14 cellular contexts compared by ENCODE assay signal in the genomic region with DNA sequence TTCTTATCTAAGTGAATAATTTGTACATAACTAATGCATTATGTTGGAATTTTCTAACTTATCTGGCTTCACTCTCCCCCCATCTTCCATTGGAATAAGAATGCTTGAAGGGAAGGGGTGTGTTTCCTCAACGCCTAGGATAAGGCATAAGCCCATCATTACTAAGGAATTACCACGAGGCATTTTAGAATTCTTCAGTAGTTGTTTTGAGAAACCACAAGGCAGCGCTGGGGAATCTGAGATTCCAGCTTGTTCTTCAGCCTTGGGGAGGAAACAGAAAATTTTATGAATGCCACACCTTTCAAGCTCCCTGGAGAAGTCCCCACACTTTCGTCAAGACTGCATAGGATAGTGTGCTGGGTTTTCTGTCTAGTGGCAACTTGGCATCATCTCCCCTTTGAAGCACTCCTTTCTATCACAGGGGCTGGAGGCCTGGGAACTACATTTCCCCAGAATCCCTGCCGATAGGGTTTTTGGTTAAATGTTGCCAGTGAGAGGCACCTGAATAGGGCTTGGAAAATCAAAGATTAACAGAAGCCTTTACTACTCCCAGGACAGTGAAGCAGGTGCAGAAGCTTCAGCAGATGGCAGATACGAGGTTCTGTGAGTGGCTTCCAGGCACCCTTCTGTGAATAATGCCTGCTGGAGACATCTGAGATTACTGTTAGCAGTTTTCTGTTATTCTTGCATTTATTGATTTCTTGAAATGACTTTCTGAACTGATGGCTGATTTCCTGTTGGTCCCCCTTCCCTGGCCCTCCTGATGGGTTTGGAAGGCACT.
DNase-seq lines count a peak whose midpoint lies in the region; ATAC-seq lines count a peak whose summit lies in the region.
"Had no signal": no experiment of that assay in that cellular context is flagged by ENCODE, and none has a peak within 500 bp of the region (broad histone marks: within the 10 kb centered on the region; RNA-seq: fewer than 3 reads in every experiment).

No MANE protein-coding gene starts in this region.

- H3K36me3 ChIP-seq in H7 (replicated peaks; ENCODE audit: control insufficient read depth, insufficient read depth, low read length), result no peaks in the 10 kb centered on the region

- H3K4me1 Mint-ChIP-seq in naive B cell, result peaks cover 3 to 11% (median 4%) of the 10 kb centered on the region in 3 donors
- H3K4me1 Mint-ChIP-seq: activated CD8-positive, alpha-beta memory T cell treated with anti-CD3 and anti-CD28 coated beads, Interleukin-2, amount 10 ng/mL, durations not matched to agents 7 days and 5 days had no signal

- peaks cover 8 to 11% of the 10 kb centered on the region in 2 donors for H3K36me3 Mint-ChIP-seq in naive B cell
- H3K36me3 Mint-ChIP-seq: activated CD8-positive, alpha-beta memory T cell treated with anti-CD3 and anti-CD28 coated beads, Interleukin-2, amount 10 ng/mL, durations not matched to agents 7 days and 5 days had no signal

- no peaks in the 10 kb centered on the region for H3K27me3 Mint-ChIP-seq in naive B cell
- H3K27me3 Mint-ChIP-seq: CD4-positive, alpha-beta T cell had no signal

- DNase-seq in EL, result peak; percentile 78
- peak; percentile 86 for DNase-seq in NCI-H146 treated with DMSO at 0.1 percent for 48 hours (lab: John Stamatoyannopoulos, UW; ENCODE audit: unreplicated experiment)
- peak; percentile 18 for DNase-seq in amniotic stem cell (lab: John Stamatoyannopoulos, UW)
- DNase-seq in naive B cell, result no peak
- DNase-seq in activated CD4-positive, alpha-beta T cell treated with anti-CD3 and anti-CD28 coated beads, Interleukin-2, amount 50 U/mL, for 4 hours, result no peak
- DNase-seq in H7, result no peak
- DNase-seq: activated CD8-positive, alpha-beta memory T cell treated with anti-CD3 and anti-CD28 coated beads, Interleukin-2, amount 10 ng/mL, durations not matched to agents 7 days and 5 days; activated naive CD4-positive, alpha-beta T cell treated with anti-CD3 and anti-CD28 coated beads for 36 hours; CD4-positive, alpha-beta T cell; MV-4-11 had no signal

- H3K4me3 ChIP-seq in H7 (ENCODE audit: insufficient read depth, low read depth, low read length), result no peak overlapping the region
- H3K4me3 ChIP-seq: SK-N-MC, skin epidermis had no signal

- no peaks in the 10 kb centered on the region for H3K9me3 Mint-ChIP-seq in naive B cell
- H3K9me3 Mint-ChIP-seq: activated naive CD4-positive, alpha-beta T cell treated with anti-CD3 and anti-CD28 coated beads for 36 hours; CD4-positive, alpha-beta T cell had no signal

- H3K27me3 ChIP-seq in H7 (ENCODE audit: control insufficient read depth, insufficient read depth, low read length), result no peaks in the 10 kb centered on the region

- ATAC-seq in naive B cell (ENCODE audit: low read depth in 2 of 2), result no peak
- ATAC-seq in HG02623 (IDR thresholded peaks at IDR 0.05; ENCODE audit: unreplicated experiment), result no peak
- no peak for ATAC-seq in GM19397 (IDR thresholded peaks at IDR 0.05; ENCODE audit: unreplicated experiment)
- ATAC-seq: activated CD8-positive, alpha-beta memory T cell treated with anti-CD3 and anti-CD28 coated beads, Interleukin-2, amount 10 ng/mL, durations not matched to agents 7 days and 5 days had no signal

- no peak overlapping the region for H3K4me3 Mint-ChIP-seq in naive B cell
- H3K4me3 Mint-ChIP-seq: activated CD8-positive, alpha-beta memory T cell treated with anti-CD3 and anti-CD28 coated beads, Interleukin-2, amount 10 ng/mL, durations not matched to agents 7 days and 5 days; activated naive CD4-positive, alpha-beta T cell treated with anti-CD3 and anti-CD28 coated beads for 36 hours; CD4-positive, alpha-beta T cell had no signal

- peak overlapping the region in 4 of 6 donors; percentile 36 to 83 (median 74) for H3K27ac Mint-ChIP-seq in naive B cell
- H3K27ac Mint-ChIP-seq: activated CD8-positive, alpha-beta memory T cell treated with anti-CD3 and anti-CD28 coated beads, Interleukin-2, amount 10 ng/mL, durations not matched to agents 7 days and 5 days; activated naive CD4-positive, alpha-beta T cell treated with anti-CD3 and anti-CD28 coated beads for 36 hours; CD4-positive, alpha-beta T cell had no signal

Comparison
In these comparisons a context has a peak if more than half of its experiments do, and no peak if none do; other contexts are left out.
1. DNase-seq: peak in EL (single experiment), NCI-H146 treated with DMSO at 0.1 percent for 48 hours (single experiment) and amniotic stem cell (single experiment); none in naive B cell (single experiment), activated CD4-positive, alpha-beta T cell treated with anti-CD3 and anti-CD28 coated beads, Interleukin-2, amount 50 U/mL, for 4 hours (0 of 2) and H7 (single experiment).